ENCODE assay signal across 8 cellular contexts in genomic region chr1:179129702-179130473, GRCh38. TPM values are rescaled to one million over a fixed set of nuclear protein-coding genes. Genes with fewer than 3 reads are reported as not detected.
A peak's percentile ranks its signal among the peaks of the same experiment; 100 is the strongest.
DNase-seq lines count a peak whose midpoint lies in the region; ATAC-seq and TF ChIP-seq lines count a peak whose summit lies in the region.

No MANE protein-coding gene starts in this region.

- peak overlapping the region; percentile 77 for H3K27ac ChIP-seq in RWPE1
- peak overlapping the region; percentile 31 to 62 for H3K27ac ChIP-seq in breast epithelium
- H3K27ac ChIP-seq in caudate nucleus (ENCODE audit: low read depth, low read length) = no peak overlapping the region
- peak overlapping the region in 1 of 2 donors; percentile 39 for H3K27ac ChIP-seq in ovary

- H3K36me3 ChIP-seq in breast epithelium = no peaks in the 10 kb centered on the region
- H3K36me3 ChIP-seq in mucosa of descending colon (ENCODE audit: low read depth) = no peaks in the 10 kb centered on the region
- H3K36me3 ChIP-seq in ovary = no peaks in the 10 kb centered on the region

- no peaks in the 10 kb centered on the region for H3K4me1 ChIP-seq in breast epithelium
- H3K4me1 ChIP-seq in mucosa of descending colon (ENCODE audit: low read depth) = no peaks in the 10 kb centered on the region
- H3K4me1 ChIP-seq in ovary (ENCODE audit: insufficient read depth) = peaks cover 6% of the 10 kb centered on the region

- WGBS in ovary, 3 donors = 55 to 70% (median 60%) methylated on average over 10 of the region's 10 CpGs

- CTCF ChIA-PET in RWPE1 (lab: Yijun Ruan, JAX) = interaction anchor here (1.2 kb wide), 1 partner anchor 21 kb away, joined by 7 read pairs; no protein-coding TSS in a partner anchor

- peak overlapping the region; percentile 4 to 48 (median 27) for H3K4me3 ChIP-seq in breast epithelium
- no peak overlapping the region for H3K4me3 ChIP-seq in mucosa of descending colon
- no peak overlapping the region for H3K4me3 ChIP-seq in ovary

- peak; percentile 97 for ATAC-seq in GM19025 (IDR thresholded peaks at IDR 0.05; ENCODE audit: low read depth, unreplicated experiment)
- ATAC-seq in HG03097 (IDR thresholded peaks at IDR 0.05; ENCODE audit: low FRiP score, unreplicated experiment) = peak; percentile 97
- ATAC-seq in mucosa of descending colon = peak; percentile 96

- no peak for TF ChIP-seq CTCF in RWPE1 (conservative IDR thresholded peaks at IDR 0.05; ENCODE audit: low read depth)
- TF ChIP-seq CTCF in breast epithelium (IDR thresholded peaks at IDR 0.05) = no peak
- TF ChIP-seq CTCF in mucosa of descending colon (IDR thresholded peaks at IDR 0.05) = no peak
- TF ChIP-seq CTCF in ovary (IDR thresholded peaks at IDR 0.05) = no peak

- POLR2A ChIA-PET in RWPE1 (lab: Yijun Ruan, JAX; ENCODE audit: low non-redundant PET) = no interaction called here

- no peaks in the 10 kb centered on the region for H3K9me3 ChIP-seq in breast epithelium
- no peaks in the 10 kb centered on the region for H3K9me3 ChIP-seq in mucosa of descending colon
- H3K9me3 ChIP-seq in ovary = no peaks in the 10 kb centered on the region

- no peak for TF ChIP-seq POLR2A in breast epithelium (IDR thresholded peaks at IDR 0.05)
- TF ChIP-seq POLR2A in ovary (IDR thresholded peaks at IDR 0.05) = no peak

- intact Hi-C loops in breast epithelium (cut with DNase I; ENCODE audit: low total_unique reads) = no loop called here
- intact Hi-C loops in mucosa of descending colon (cut with DNase I, micrococcal nuclease) = loop anchor here in 1 of 2 donors (10.0 kb wide), 1 partner anchor 65 kb away; no protein-coding TSS in a partner anchor
- intact Hi-C loops in ovary (cut with DNase I) = loop anchor here in 1 of 4 donors (10.0 kb wide), 1 partner anchor 55 kb away; no protein-coding TSS in a partner anchor

- no peak for TF ChIP-seq EP300 in ovary (IDR thresholded peaks at IDR 0.05)

- DNase-seq in AG08395 (ENCODE audit: low spot score) (peak; percentile 24), RWPE1 (ENCODE audit: low spot score) (no peak), breast epithelium (ENCODE audit: low spot score in 2 of 2) (no peak), mucosa of descending colon (peak in 1 of 3 donors; percentile 12), caudate nucleus (lab: John Stamatoyannopoulos, UW) (no peak), ovary (no peak)

- H3K27me3 ChIP-seq in breast epithelium (no peaks in the 10 kb centered on the region), ovary (no peaks in the 10 kb centered on the region)

RNA-seq across cellular contexts. Expression of gene TOR3A, which starts 48.0 kb away (rescaled TPM):
- total RNA-seq in breast epithelium = 10 to 100 TPM; 32.8 to 50.5 (median 35.6) TPM
- total RNA-seq in mucosa of descending colon = 10 to 100 TPM; 22.8 to 28.1 (median 25.3) TPM
- 10 to 100 TPM; 19.2 to 55.0 (median 26.7) TPM for total RNA-seq in ovary
- 10 to 100 TPM; 17.8 to 19.5 TPM for polyA plus RNA-seq in ovary

Comparison
In these comparisons a context has a peak if more than half of its experiments do, and no peak if none do; other contexts are left out.
1. H3K4me3 ChIP-seq: peak in breast epithelium (3 of 3); none in mucosa of descending colon (single experiment) and ovary (single experiment).
2. Peak in every context shown above with its lines, with median percentiles within 50 percentile points of each other: ATAC-seq.